1 cellular context compared by ENCODE assay signal in the genomic region with DNA sequence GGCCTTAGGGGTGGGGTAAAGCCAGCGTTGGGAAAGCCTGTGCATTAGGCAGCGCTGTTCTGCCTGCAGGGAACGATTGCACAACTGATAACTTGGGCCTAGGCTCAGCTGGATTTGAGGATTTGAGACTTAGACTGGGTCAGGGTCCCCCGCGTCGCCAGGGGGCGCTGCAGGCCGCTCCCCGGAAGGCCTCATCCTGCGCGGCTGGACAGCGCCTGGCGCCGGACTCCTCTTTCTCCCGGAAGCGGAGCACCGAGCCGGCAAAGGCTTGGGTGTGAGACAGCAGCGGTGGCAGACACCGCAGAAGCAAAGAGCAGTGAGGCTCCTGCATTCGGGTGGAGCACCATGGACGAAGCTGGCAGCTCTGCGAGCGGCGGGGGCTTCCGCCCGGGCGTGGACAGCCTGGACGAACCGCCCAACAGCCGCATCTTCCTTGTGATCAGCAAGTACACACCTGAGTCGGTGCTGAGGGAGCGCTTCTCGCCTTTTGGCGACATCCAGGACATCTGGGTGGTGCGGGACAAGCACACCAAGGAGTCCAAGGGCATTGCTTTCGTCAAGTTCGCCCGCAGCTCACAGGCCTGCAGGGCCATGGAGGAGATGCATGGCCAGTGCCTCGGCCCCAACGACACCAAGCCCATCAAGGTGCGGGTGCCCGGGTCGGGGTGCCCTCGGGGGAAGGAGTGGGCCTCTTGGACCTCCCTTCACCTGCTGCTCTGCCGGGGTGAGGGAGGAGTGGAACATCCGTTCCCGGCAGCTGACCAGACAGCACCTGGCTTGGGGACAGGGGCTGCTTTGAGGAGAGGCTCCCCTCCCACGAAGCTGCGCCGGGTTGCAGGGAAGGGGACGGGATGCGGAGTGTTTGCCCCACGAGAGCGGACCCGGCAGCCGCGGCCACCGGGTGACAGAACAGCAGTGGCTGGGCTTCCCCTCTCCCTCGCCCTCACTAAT.
TF ChIP-seq lines count a peak whose summit lies in the region.

A gene with protein sequence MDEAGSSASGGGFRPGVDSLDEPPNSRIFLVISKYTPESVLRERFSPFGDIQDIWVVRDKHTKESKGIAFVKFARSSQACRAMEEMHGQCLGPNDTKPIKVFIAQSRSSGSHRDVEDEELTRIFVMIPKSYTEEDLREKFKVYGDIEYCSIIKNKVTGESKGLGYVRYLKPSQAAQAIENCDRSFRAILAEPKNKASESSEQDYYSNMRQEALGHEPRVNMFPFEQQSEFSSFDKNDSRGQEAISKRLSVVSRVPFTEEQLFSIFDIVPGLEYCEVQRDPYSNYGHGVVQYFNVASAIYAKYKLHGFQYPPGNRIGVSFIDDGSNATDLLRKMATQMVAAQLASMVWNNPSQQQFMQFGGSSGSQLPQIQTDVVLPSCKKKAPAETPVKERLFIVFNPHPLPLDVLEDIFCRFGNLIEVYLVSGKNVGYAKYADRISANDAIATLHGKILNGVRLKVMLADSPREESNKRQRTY (plus strand): TSS at position 236 of the 951 bp plus-strand sequence. CDS start 110 bp downstream, at position 346.

TF ChIP-seq in HepG2, 621 proteins besides CTCF, POLR2A, EP300 and RAD21 (continued from another document and continues in another):
- TF ChIP-seq, protein P1, sequence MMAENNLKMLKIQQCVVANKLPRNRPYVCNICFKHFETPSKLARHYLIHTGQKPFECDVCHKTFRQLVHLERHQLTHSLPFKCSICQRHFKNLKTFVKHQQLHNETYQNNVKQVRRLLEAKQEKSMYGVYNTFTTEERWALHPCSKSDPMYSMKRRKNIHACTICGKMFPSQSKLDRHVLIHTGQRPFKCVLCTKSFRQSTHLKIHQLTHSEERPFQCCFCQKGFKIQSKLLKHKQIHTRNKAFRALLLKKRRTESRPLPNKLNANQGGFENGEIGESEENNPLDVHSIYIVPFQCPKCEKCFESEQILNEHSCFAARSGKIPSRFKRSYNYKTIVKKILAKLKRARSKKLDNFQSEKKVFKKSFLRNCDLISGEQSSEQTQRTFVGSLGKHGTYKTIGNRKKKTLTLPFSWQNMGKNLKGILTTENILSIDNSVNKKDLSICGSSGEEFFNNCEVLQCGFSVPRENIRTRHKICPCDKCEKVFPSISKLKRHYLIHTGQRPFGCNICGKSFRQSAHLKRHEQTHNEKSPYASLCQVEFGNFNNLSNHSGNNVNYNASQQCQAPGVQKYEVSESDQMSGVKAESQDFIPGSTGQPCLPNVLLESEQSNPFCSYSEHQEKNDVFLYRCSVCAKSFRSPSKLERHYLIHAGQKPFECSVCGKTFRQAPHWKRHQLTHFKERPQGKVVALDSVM (CRISPR knock-in tag; IDR thresholded peaks at IDR 0.05): peak; percentile 79
- TF ChIP-seq, protein P2, sequence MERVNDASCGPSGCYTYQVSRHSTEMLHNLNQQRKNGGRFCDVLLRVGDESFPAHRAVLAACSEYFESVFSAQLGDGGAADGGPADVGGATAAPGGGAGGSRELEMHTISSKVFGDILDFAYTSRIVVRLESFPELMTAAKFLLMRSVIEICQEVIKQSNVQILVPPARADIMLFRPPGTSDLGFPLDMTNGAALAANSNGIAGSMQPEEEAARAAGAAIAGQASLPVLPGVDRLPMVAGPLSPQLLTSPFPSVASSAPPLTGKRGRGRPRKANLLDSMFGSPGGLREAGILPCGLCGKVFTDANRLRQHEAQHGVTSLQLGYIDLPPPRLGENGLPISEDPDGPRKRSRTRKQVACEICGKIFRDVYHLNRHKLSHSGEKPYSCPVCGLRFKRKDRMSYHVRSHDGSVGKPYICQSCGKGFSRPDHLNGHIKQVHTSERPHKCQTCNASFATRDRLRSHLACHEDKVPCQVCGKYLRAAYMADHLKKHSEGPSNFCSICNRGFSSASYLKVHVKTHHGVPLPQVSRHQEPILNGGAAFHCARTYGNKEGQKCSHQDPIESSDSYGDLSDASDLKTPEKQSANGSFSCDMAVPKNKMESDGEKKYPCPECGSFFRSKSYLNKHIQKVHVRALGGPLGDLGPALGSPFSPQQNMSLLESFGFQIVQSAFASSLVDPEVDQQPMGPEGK (CRISPR knock-in tag; IDR thresholded peaks at IDR 0.05): peak; percentile 63
- no peak for TF ChIP-seq ZNF296 (CRISPR knock-in tag; conservative IDR thresholded peaks at IDR 0.05)
- TF ChIP-seq, protein P3, sequence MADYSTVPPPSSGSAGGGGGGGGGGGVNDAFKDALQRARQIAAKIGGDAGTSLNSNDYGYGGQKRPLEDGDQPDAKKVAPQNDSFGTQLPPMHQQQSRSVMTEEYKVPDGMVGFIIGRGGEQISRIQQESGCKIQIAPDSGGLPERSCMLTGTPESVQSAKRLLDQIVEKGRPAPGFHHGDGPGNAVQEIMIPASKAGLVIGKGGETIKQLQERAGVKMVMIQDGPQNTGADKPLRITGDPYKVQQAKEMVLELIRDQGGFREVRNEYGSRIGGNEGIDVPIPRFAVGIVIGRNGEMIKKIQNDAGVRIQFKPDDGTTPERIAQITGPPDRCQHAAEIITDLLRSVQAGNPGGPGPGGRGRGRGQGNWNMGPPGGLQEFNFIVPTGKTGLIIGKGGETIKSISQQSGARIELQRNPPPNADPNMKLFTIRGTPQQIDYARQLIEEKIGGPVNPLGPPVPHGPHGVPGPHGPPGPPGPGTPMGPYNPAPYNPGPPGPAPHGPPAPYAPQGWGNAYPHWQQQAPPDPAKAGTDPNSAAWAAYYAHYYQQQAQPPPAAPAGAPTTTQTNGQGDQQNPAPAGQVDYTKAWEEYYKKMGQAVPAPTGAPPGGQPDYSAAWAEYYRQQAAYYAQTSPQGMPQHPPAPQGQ (CRISPR knock-in tag; IDR thresholded peaks at IDR 0.05; ENCODE audit: borderline replicate concordance): 0 out of 2 replicates have a peak, but pooled peaks have one; percentile 37
- TF ChIP-seq ARNT2 (CRISPR knock-in tag; IDR thresholded peaks at IDR 0.05; ENCODE audit: low read depth): peak; percentile 93
- TF ChIP-seq ZNF446 (CRISPR knock-in tag; IDR thresholded peaks at IDR 0.05): no peak; the same call in 1 of the 2 replicates
- TF ChIP-seq MTA1 (CRISPR knock-in tag; IDR thresholded peaks at IDR 0.05; ENCODE audit: borderline replicate concordance): peak; percentile 96
- peak; percentile 21; the same call in 1 of the 2 replicates for TF ChIP-seq MAZ (IDR thresholded peaks at IDR 0.05; ENCODE audit: borderline replicate concordance, low read depth, low read length)
- peak; percentile 97 for TF ChIP-seq MAZ (CRISPR knock-in tag; IDR thresholded peaks at IDR 0.05; ENCODE audit: low read depth)
- TF ChIP-seq, protein P4, sequence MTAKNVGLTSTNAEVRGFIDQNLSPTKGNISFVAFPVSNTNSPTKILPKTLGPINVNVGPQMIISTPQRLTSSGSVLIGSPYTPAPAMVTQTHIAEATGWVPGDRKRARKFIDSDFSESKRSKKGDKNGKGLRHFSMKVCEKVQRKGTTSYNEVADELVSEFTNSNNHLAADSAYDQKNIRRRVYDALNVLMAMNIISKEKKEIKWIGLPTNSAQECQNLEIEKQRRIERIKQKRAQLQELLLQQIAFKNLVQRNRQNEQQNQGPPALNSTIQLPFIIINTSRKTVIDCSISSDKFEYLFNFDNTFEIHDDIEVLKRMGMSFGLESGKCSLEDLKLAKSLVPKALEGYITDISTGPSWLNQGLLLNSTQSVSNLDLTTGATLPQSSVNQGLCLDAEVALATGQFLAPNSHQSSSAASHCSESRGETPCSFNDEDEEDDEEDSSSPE (CRISPR knock-in tag; IDR thresholded peaks at IDR 0.05): peak; percentile 87
- TF ChIP-seq ZNF547 (CRISPR knock-in tag; IDR thresholded peaks at IDR 0.05): peak; percentile 94
- TF ChIP-seq ZNF891 (CRISPR knock-in tag; IDR thresholded peaks at IDR 0.05): peak; percentile 98
- TF ChIP-seq KDM1A (CRISPR knock-in tag; IDR thresholded peaks at IDR 0.05): no peak
- TF ChIP-seq, protein P5, sequence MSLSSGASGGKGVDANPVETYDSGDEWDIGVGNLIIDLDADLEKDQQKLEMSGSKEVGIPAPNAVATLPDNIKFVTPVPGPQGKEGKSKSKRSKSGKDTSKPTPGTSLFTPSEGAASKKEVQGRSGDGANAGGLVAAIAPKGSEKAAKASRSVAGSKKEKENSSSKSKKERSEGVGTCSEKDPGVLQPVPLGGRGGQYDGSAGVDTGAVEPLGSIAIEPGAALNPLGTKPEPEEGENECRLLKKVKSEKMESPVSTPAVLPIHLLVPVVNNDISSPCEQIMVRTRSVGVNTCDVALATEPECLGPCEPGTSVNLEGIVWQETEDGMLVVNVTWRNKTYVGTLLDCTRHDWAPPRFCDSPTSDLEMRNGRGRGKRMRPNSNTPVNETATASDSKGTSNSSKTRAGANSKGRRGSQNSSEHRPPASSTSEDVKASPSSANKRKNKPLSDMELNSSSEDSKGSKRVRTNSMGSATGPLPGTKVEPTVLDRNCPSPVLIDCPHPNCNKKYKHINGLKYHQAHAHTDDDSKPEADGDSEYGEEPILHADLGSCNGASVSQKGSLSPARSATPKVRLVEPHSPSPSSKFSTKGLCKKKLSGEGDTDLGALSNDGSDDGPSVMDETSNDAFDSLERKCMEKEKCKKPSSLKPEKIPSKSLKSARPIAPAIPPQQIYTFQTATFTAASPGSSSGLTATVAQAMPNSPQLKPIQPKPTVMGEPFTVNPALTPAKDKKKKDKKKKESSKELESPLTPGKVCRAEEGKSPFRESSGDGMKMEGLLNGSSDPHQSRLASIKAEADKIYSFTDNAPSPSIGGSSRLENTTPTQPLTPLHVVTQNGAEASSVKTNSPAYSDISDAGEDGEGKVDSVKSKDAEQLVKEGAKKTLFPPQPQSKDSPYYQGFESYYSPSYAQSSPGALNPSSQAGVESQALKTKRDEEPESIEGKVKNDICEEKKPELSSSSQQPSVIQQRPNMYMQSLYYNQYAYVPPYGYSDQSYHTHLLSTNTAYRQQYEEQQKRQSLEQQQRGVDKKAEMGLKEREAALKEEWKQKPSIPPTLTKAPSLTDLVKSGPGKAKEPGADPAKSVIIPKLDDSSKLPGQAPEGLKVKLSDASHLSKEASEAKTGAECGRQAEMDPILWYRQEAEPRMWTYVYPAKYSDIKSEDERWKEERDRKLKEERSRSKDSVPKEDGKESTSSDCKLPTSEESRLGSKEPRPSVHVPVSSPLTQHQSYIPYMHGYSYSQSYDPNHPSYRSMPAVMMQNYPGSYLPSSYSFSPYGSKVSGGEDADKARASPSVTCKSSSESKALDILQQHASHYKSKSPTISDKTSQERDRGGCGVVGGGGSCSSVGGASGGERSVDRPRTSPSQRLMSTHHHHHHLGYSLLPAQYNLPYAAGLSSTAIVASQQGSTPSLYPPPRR (CRISPR knock-in tag; IDR thresholded peaks at IDR 0.05; ENCODE audit: borderline replicate concordance): peak; percentile 79; the same call in 1 of the 2 replicates
- TF ChIP-seq, protein P6, sequence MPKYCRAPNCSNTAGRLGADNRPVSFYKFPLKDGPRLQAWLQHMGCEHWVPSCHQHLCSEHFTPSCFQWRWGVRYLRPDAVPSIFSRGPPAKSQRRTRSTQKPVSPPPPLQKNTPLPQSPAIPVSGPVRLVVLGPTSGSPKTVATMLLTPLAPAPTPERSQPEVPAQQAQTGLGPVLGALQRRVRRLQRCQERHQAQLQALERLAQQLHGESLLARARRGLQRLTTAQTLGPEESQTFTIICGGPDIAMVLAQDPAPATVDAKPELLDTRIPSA (CRISPR knock-in tag; IDR thresholded peaks at IDR 0.05; ENCODE audit: borderline replicate concordance): 0 out of 2 replicates have a peak, but pooled peaks have one; percentile 26
- TF ChIP-seq, protein P7, sequence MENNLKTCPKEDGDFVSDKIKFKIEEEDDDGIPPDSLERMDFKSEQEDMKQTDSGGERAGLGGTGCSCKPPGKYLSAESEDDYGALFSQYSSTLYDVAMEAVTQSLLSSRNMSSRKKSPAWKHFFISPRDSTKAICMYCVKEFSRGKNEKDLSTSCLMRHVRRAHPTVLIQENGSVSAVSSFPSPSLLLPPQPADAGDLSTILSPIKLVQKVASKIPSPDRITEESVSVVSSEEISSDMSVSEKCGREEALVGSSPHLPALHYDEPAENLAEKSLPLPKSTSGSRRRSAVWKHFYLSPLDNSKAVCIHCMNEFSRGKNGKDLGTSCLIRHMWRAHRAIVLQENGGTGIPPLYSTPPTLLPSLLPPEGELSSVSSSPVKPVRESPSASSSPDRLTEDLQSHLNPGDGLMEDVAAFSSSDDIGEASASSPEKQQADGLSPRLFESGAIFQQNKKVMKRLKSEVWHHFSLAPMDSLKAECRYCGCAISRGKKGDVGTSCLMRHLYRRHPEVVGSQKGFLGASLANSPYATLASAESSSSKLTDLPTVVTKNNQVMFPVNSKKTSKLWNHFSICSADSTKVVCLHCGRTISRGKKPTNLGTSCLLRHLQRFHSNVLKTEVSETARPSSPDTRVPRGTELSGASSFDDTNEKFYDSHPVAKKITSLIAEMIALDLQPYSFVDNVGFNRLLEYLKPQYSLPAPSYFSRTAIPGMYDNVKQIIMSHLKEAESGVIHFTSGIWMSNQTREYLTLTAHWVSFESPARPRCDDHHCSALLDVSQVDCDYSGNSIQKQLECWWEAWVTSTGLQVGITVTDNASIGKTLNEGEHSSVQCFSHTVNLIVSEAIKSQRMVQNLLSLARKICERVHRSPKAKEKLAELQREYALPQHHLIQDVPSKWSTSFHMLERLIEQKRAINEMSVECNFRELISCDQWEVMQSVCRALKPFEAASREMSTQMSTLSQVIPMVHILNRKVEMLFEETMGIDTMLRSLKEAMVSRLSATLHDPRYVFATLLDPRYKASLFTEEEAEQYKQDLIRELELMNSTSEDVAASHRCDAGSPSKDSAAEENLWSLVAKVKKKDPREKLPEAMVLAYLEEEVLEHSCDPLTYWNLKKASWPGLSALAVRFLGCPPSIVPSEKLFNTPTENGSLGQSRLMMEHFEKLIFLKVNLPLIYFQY (CRISPR knock-in tag; IDR thresholded peaks at IDR 0.05; ENCODE audit: borderline replicate concordance): peak; percentile 96
- peak; percentile 86; the same call in 1 of the 2 replicates for TF ChIP-seq ZNF510 (CRISPR knock-in tag; IDR thresholded peaks at IDR 0.05; ENCODE audit: low read depth)
- 0 out of 2 replicates have a peak, but pooled peaks have one; percentile 58 for TF ChIP-seq HOXA5 (CRISPR knock-in tag; IDR thresholded peaks at IDR 0.05)
- TF ChIP-seq PAF1 (CRISPR knock-in tag; IDR thresholded peaks at IDR 0.05): no peak
- TF ChIP-seq ZNF292 (CRISPR knock-in tag; IDR thresholded peaks at IDR 0.05; ENCODE audit: borderline replicate concordance, low read depth): peak; percentile 99
- TF ChIP-seq PHF5A (CRISPR knock-in tag; IDR thresholded peaks at IDR 0.05; ENCODE audit: low read depth, unreplicated experiment): peak; percentile 89
- TF ChIP-seq ZKSCAN1 (IDR thresholded peaks at IDR 0.05; ENCODE audit: low read length): peak; percentile 67; the same call in 1 of the 2 replicates
- peak; percentile 99 for TF ChIP-seq KMT2B (CRISPR knock-in tag; IDR thresholded peaks at IDR 0.05)
- peak; percentile 96 for TF ChIP-seq CCDC6 (CRISPR knock-in tag; IDR thresholded peaks at IDR 0.05)
- peak; percentile 88; the same call in 1 of the 2 replicates for TF ChIP-seq NCOA1 (CRISPR knock-in tag; IDR thresholded peaks at IDR 0.05)
- TF ChIP-seq SATB2 (CRISPR knock-in tag; IDR thresholded peaks at IDR 0.05): no peak
- TF ChIP-seq KLF15 (CRISPR knock-in tag; IDR thresholded peaks at IDR 0.05; ENCODE audit: borderline replicate concordance): no peak; the same call in 1 of the 2 replicates
- TF ChIP-seq NFIC (IDR thresholded peaks at IDR 0.05; ENCODE audit: low read length): peak; percentile 50; the same call in 1 of the 2 replicates
- TF ChIP-seq ONECUT2 (CRISPR knock-in tag; IDR thresholded peaks at IDR 0.05): 0 out of 2 replicates have a peak, but pooled peaks have one; percentile 24
- TF ChIP-seq ZNF660 (CRISPR knock-in tag; IDR thresholded peaks at IDR 0.05; ENCODE audit: borderline replicate concordance, low read depth): no peak
- TF ChIP-seq RFX1 (IDR thresholded peaks at IDR 0.05): no peak
- TF ChIP-seq PAX8 (CRISPR knock-in tag; IDR thresholded peaks at IDR 0.05; ENCODE audit: borderline replicate concordance): peak; percentile 2; the same call in 1 of the 2 replicates
- TF ChIP-seq RBFOX2 (IDR thresholded peaks at IDR 0.05; ENCODE audit: low read depth, low read length): peak; percentile 92
- no peak; the same call in 1 of the 2 replicates for TF ChIP-seq SETDB1 (CRISPR knock-in tag; IDR thresholded peaks at IDR 0.05; ENCODE audit: borderline replicate concordance)
- TF ChIP-seq SNAI1 (CRISPR knock-in tag; IDR thresholded peaks at IDR 0.05; ENCODE audit: borderline replicate concordance): peak; percentile 70; the same call in 1 of the 2 replicates
- no peak for TF ChIP-seq SRSF4 (IDR thresholded peaks at IDR 0.05; ENCODE audit: low read depth, low read length, poor library complexity, severe bottlenecking)
